1 cellular context compared by ENCODE assay signal in genomic region chr1:160308451-160309182, GRCh38.
A peak's percentile ranks its signal among the peaks of the same experiment; 100 is the strongest.
TF ChIP-seq lines count a peak whose summit lies in the region.

No MANE protein-coding gene starts in this region.

TF ChIP-seq in K562, 482 proteins besides CTCF, POLR2A, EP300 and RAD21:
- TF ChIP-seq ZZZ3 (IDR thresholded peaks at IDR 0.05) (0 out of 2 replicates have a peak, but pooled peaks have one; percentile 15), NONO (IDR thresholded peaks at IDR 0.05; ENCODE audit: low read depth in 2 of 2, low read length in 1 of 2) (no peak)
